Comparison of ENCODE assay signal across 10 cellular contexts in the genomic region with DNA sequence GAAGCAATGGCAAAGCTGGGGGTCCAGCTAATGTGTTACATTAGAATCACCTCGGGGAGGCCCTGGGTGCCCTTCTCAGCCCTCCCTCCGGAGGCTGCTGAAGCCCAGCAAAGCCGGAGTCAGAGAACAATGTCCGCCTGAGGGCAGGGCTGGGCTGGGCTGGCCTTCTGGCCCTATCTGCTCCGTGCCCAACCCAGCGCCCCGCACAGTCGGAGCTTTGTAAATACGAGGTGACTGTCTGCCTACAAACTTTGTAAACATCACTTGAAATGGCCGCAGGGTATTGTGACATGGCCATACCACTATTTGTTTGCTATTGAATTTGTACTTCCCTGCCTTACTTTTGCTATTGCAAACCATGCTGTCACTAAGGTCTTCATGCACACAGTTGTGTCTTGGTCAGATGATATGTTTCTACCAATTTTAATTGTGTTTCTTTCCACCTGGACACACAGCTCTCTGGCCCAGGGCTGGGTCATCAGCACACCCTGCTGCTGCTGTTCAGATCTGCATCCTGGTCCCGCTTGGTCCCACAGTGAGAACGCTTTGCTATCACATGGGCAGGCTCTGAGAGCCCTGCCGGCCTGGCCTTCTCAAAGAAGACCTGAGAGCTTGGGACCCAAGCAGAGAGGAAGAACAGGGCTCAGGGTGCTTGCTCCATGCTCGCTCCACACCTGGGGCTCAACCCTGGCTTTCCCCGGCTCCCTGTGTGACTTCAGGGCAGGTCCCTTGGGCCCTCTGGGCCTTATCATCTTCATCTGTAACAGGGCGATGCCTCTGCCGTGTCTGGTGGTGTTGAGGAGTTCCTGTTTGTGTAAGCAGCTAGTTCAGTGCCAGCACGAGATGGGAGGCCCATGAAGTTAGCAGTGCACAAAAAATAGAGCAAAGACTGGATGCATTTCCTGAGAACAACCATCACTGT. TPM values are rescaled to one million over a fixed set of nuclear protein-coding genes. Genes with fewer than 3 reads are reported as not detected.
DNase-seq lines count a peak whose midpoint lies in the region; ATAC-seq and TF ChIP-seq lines count a peak whose summit lies in the region.
"Had no signal": no experiment of that assay in that cellular context is flagged by ENCODE, and none has a peak within 500 bp of the region (broad histone marks: within the 10 kb centered on the region; RNA-seq: fewer than 3 reads in every experiment).

No MANE protein-coding gene starts in this region.

- no peak for TF ChIP-seq CTCF in AG04450 (IDR thresholded peaks at IDR 0.05; ENCODE audit: low read depth, low read length)
- peak; percentile 34; the same call in 1 of the 2 replicates for TF ChIP-seq CTCF in LNCaP clone FGC (IDR thresholded peaks at IDR 0.05; ENCODE audit: control insufficient read depth, extremely low read depth, insufficient read depth)
- no peak for TF ChIP-seq CTCF in lower lobe of right lung (IDR thresholded peaks at IDR 0.05)

- no peak overlapping the region for H3K4me2 ChIP-seq in Karpas-422 (ENCODE audit: low read depth, low read length, poor library complexity, severe bottlenecking)

- CTCF ChIA-PET in AG04450 (lab: Charles Lee): interaction anchor here (1.1 to 1.5 kb wide), 3 partner anchors 9 to 149 kb away, joined by 3 to 4 read pairs (median 3); no protein-coding TSS in a partner anchor

- DNase-seq in AG04450 (ENCODE audit: low read depth, low spot score) (no peak), LNCaP clone FGC (ENCODE audit: low read depth) (peak; percentile 84), lower lobe of right lung (no peak), ACHN (no peak), Karpas-422 (no peak), NCI-H2227 treated with DMSO at 0.1 percent for 48 hours (lab: John Stamatoyannopoulos, UW) (no peak)
- peak; percentile 23 for DNase-seq in activated T-helper 9 cell treated with anti-CD3 and anti-CD28 coated beads, Interleukin-2, amount 50 U/mL, for 16 hours (ENCODE audit: low read depth)
- DNase-seq: NCI-H510A treated with DMSO at 0.1 percent for 48 hours had no signal

- ATAC-seq in lower lobe of right lung: peak; percentile 45 to 75
- no peak for ATAC-seq in GM19463 (IDR thresholded peaks at IDR 0.05; ENCODE audit: unreplicated experiment)

- H2AFZ ChIP-seq in Karpas-422 (ENCODE audit: low read length): no peak overlapping the region

- no peaks in the 10 kb centered on the region for H3K9me2 ChIP-seq in Karpas-422 (replicated peaks; ENCODE audit: insufficient read depth, low read length)

- H3K27ac ChIP-seq in AG04450 (ENCODE audit: low read depth, low read length): peak overlapping the region; percentile 21
- peak overlapping the region; percentile 73 for H3K27ac ChIP-seq in lower lobe of right lung
- H3K27ac ChIP-seq in Karpas-422 (ENCODE audit: low read length): no peak overlapping the region

- H3K9ac ChIP-seq in Karpas-422 (ENCODE audit: low read length): no peak overlapping the region

- H4K20me1 ChIP-seq in Karpas-422 (ENCODE audit: insufficient read depth, low read depth, low read length): no peaks in the 10 kb centered on the region; the same call in 1 of the 2 replicates

- H3K4me1 ChIP-seq in lower lobe of right lung: peaks cover 36% of the 10 kb centered on the region
- no peaks in the 10 kb centered on the region for H3K4me1 ChIP-seq in Karpas-422 (ENCODE audit: low read length)

- H3K4me3 ChIP-seq in AG04450 (ENCODE audit: low read depth, low read length): no peak overlapping the region
- H3K4me3 ChIP-seq in LNCaP clone FGC (ENCODE audit: low read depth, low read length): no peak overlapping the region
- H3K4me3 ChIP-seq in lower lobe of right lung: no peak overlapping the region
- H3K4me3 ChIP-seq in Karpas-422 (ENCODE audit: low read length): no peak overlapping the region

- no peaks in the 10 kb centered on the region for H3K79me2 ChIP-seq in Karpas-422 (ENCODE audit: low read length)

- in situ Hi-C loops in ACHN (cut with HindIII; ENCODE audit: low pct_ligation_motif_present, low pct_unique_long_range_greater_than_20kb, low sequenced_read_pairs): no loop called here

- H3K9me3 ChIP-seq in AG04450 (ENCODE audit: control insufficient read depth, insufficient read depth, low read length) (no peaks in the 10 kb centered on the region; the same call in 1 of the 2 replicates), lower lobe of right lung (no peaks in the 10 kb centered on the region), Karpas-422 (ENCODE audit: low read length) (no peaks in the 10 kb centered on the region)

- intact Hi-C loops in lower lobe of right lung (cut with DNase I): no loop called here

- H3K27me3 ChIP-seq in AG04450 (ENCODE audit: control insufficient read depth, insufficient read depth, low read length) (no peaks in the 10 kb centered on the region), lower lobe of right lung (ENCODE audit: low read depth) (no peaks in the 10 kb centered on the region), Karpas-422 (ENCODE audit: low read length) (no peaks in the 10 kb centered on the region)

- POLR2A ChIA-PET in AG04450 (lab: Yijun Ruan, JAX): interaction anchor here (0.6 to 1.8 kb wide), 3 partner anchors 21 to 72 kb away, joined by 5 to 7 read pairs (median 5); a partner anchor contains a TSS

- H3K36me3 ChIP-seq in lower lobe of right lung (peaks cover 6% of the 10 kb centered on the region), Karpas-422 (ENCODE audit: insufficient read depth, low read length) (no peaks in the 10 kb centered on the region)

RNA-seq across cellular contexts. Expression of gene S100P, which starts 2.2 kb away (rescaled TPM):
- polyA plus RNA-seq in AG04450 (2011; rRNA removed): 0.40 TPM in 1 of 2 replicates, not detected in the other
- not detected in 2 replicates for polyA minus RNA-seq in AG04450 (2011; rRNA and poly(A)+ RNA removed)
- total RNA-seq in lower lobe of right lung: 16.1 TPM
- total RNA-seq in Karpas-422 (2014; rRNA removed; shearing (Covaris generic); ENCODE audit: low replicate concordance): not detected in 2 replicates
- total RNA-seq: endothelial cell of umbilical vein had no signal
- polyA plus RNA-seq: endothelial cell of umbilical vein had no signal

RNA-seq across cellular contexts. Expression of gene MRFAP1L1, which starts 13.7 kb away (rescaled TPM):
- polyA plus RNA-seq in AG04450 (2011; rRNA removed): 70.6 and 96.5 TPM in 2 replicates
- 25.1 and 32.7 TPM in 2 replicates for polyA minus RNA-seq in AG04450 (2011; rRNA and poly(A)+ RNA removed)
- total RNA-seq in lower lobe of right lung: 48.8 TPM
- 41.9 and 62.3 TPM in 2 replicates for total RNA-seq in Karpas-422 (2014; rRNA removed; shearing (Covaris generic); ENCODE audit: low replicate concordance)

RNA-seq across cellular contexts. Expression of gene BLOC1S4, which starts 20.1 kb away (rescaled TPM):
- 14.5 and 15.4 TPM in 2 replicates for polyA plus RNA-seq in AG04450 (2011; rRNA removed)
- 4.6 and 5.1 TPM in 2 replicates for polyA minus RNA-seq in AG04450 (2011; rRNA and poly(A)+ RNA removed)
- 9.0 TPM for total RNA-seq in lower lobe of right lung
- 13.9 and 29.1 TPM in 2 replicates for total RNA-seq in Karpas-422 (2014; rRNA removed; shearing (Covaris generic); ENCODE audit: low replicate concordance)

RNA-seq across cellular contexts. Expression of gene MRFAP1, which starts 55.4 kb away (rescaled TPM):
- 252 and 298 TPM in 2 replicates for polyA plus RNA-seq in AG04450 (2011; rRNA removed)
- 34.2 and 41.6 TPM in 2 replicates for polyA minus RNA-seq in AG04450 (2011; rRNA and poly(A)+ RNA removed)
- total RNA-seq in lower lobe of right lung: 211 TPM
- 28.8 and 50.7 TPM in 2 replicates for total RNA-seq in Karpas-422 (2014; rRNA removed; shearing (Covaris generic); ENCODE audit: low replicate concordance)

Comparison
In these comparisons a context has a peak if more than half of its experiments do, and no peak if none do; other contexts are left out.
1. DNase-seq: peak in LNCaP clone FGC (single experiment) and activated T-helper 9 cell treated with anti-CD3 and anti-CD28 coated beads, Interleukin-2, amount 50 U/mL, for 16 hours (single experiment); none in AG04450 (single experiment), lower lobe of right lung (single experiment), ACHN (single experiment), Karpas-422 (single experiment) and NCI-H2227 treated with DMSO at 0.1 percent for 48 hours (single experiment).
2. RNA of gene S100P, which starts 2.2 kb away (total RNA-seq): 16.1 TPM in lower lobe of right lung (single experiment); not detected in Karpas-422; every median in the first group is over 10 times any median in the second.